ENCODE assay signal across 1 cellular context in genomic region chr19:8459520-8460260, GRCh38.
TF ChIP-seq lines count a peak whose summit lies in the region.

No MANE protein-coding gene starts in this region.

TF ChIP-seq in HepG2, 621 proteins besides CTCF, POLR2A, EP300 and RAD21:
- TF ChIP-seq SUZ12 (IDR thresholded peaks at IDR 0.05; ENCODE audit: low read depth, low read length) = no peak
- no peak for TF ChIP-seq ZBTB43 (CRISPR knock-in tag; conservative IDR thresholded peaks at IDR 0.05)
- TF ChIP-seq NFIC (IDR thresholded peaks at IDR 0.05; ENCODE audit: low read length) = 0 out of 2 replicates have a peak, but pooled peaks have one; percentile 16
- TF ChIP-seq ZNF674 (CRISPR knock-in tag; IDR thresholded peaks at IDR 0.05; ENCODE audit: low read depth) = no peak
- no peak for TF ChIP-seq ZSCAN22 (CRISPR knock-in tag; IDR thresholded peaks at IDR 0.05)
- no peak for TF ChIP-seq SIN3B (IDR thresholded peaks at IDR 0.05; ENCODE audit: low read length)
- peak; percentile 43 for TF ChIP-seq TEAD3 (CRISPR knock-in tag; optimal IDR thresholded peaks at IDR 0.05; ENCODE audit: borderline replicate concordance)
- TF ChIP-seq FOXA1 (IDR thresholded peaks at IDR 0.05) = no peak
- peak; percentile 39 for TF ChIP-seq FOXA1 (CRISPR knock-in tag; IDR thresholded peaks at IDR 0.05)
- TF ChIP-seq MAX (IDR thresholded peaks at IDR 0.05) = no peak
- TF ChIP-seq ASH2L (IDR thresholded peaks at IDR 0.05; ENCODE audit: insufficient read length, low read depth, low read length) = peak; percentile 31
- TF ChIP-seq FOXA3 (CRISPR knock-in tag; IDR thresholded peaks at IDR 0.05) = peak; percentile 12; the same call in 1 of the 2 replicates
